8 cellular contexts compared by ENCODE assay signal in genomic region chr2:24365051-24365450, GRCh38. TPM values are rescaled to one million over a fixed set of nuclear protein-coding genes. Genes with fewer than 3 reads are reported as not detected.
DNase-seq lines count a peak whose midpoint lies in the region; ATAC-seq and TF ChIP-seq lines count a peak whose summit lies in the region.

No MANE protein-coding gene starts in this region.

- H3K4me1 ChIP-seq in PC-3 (ENCODE audit: insufficient read depth, low read length) (peaks cover 11% of the 10 kb centered on the region), skeletal muscle tissue (ENCODE audit: control insufficient read depth in 3 of 3, insufficient read depth in 3 of 3, low read length in 3 of 3) (peaks cover 14 to 18% (median 18%) of the 10 kb centered on the region in 3 donors)

- no TSS peak for BruUV-seq in PC-3 (replicated peaks; lab: Mats Ljungman, UMichigan)

- H3K4me3 ChIP-seq in PC-3 (ENCODE audit: low read length) = no peak overlapping the region
- peak overlapping the region; percentile 23 to 49 (median 33) for H3K4me3 ChIP-seq in skeletal muscle tissue (ENCODE audit: low read length in 3 of 3)

- H3K27ac ChIP-seq in PC-3 (ENCODE audit: low read length) (no peak overlapping the region), skeletal muscle tissue (ENCODE audit: low read depth, low read length) (peak overlapping the region; percentile 49)

- DNase-seq in PC-3 (peak; percentile 42), Right ventricle myocardium superior (peak; percentile 92)
- DNase-seq in activated CD4-positive, alpha-beta memory T cell treated with anti-CD3 and anti-CD28 coated beads, Interleukin-2, amount 10 ng/mL, durations not matched to agents 7 days and 5 days = no peak

- no peaks in the 10 kb centered on the region for H3K36me3 ChIP-seq in PC-3 (ENCODE audit: low read depth, low read length)
- H3K36me3 ChIP-seq in skeletal muscle tissue (ENCODE audit: control insufficient read depth in 3 of 3, insufficient read depth in 3 of 3, low read length in 3 of 3) = no peaks in the 10 kb centered on the region

- H3K27me3 Mint-ChIP-seq in activated CD4-positive, alpha-beta memory T cell treated with anti-CD3 and anti-CD28 coated beads, Interleukin-2, amount 10 ng/mL, durations not matched to agents 7 days and 5 days = peaks cover 4% of the 10 kb centered on the region

- H3K4me3 Mint-ChIP-seq in activated CD4-positive, alpha-beta memory T cell treated with anti-CD3 and anti-CD28 coated beads, Interleukin-2, amount 10 ng/mL, durations not matched to agents 7 days and 5 days = no peak overlapping the region

- TF ChIP-seq CTCF in PC-3 (conservative IDR thresholded peaks at IDR 0.05; ENCODE audit: low read depth, low read length) = no peak

- H3K4me1 Mint-ChIP-seq in activated CD4-positive, alpha-beta memory T cell treated with anti-CD3 and anti-CD28 coated beads, Interleukin-2, amount 10 ng/mL, durations not matched to agents 7 days and 5 days = peaks cover 7% of the 10 kb centered on the region

- peaks cover 3% of the 10 kb centered on the region for H3K79me2 ChIP-seq in PC-3 (ENCODE audit: low read length)

- peak; percentile 41 for ATAC-seq in GM21447 (IDR thresholded peaks at IDR 0.05; ENCODE audit: unreplicated experiment)
- ATAC-seq in PC-3 = 0 out of 2 replicates have a peak, but pooled peaks have one; percentile 8
- peak; percentile 74 for ATAC-seq in Right ventricle myocardium superior (ENCODE audit: poor library complexity)
- no peak for ATAC-seq in GM21423 (IDR thresholded peaks at IDR 0.05; ENCODE audit: unreplicated experiment)
- no peak for ATAC-seq in GM18867 (IDR thresholded peaks at IDR 0.05; ENCODE audit: unreplicated experiment)
- ATAC-seq in HG02884 (IDR thresholded peaks at IDR 0.05; ENCODE audit: unreplicated experiment) = no peak

- intact Hi-C loops in PC-3 (cut with micrococcal nuclease) (no loop called here), Right ventricle myocardium superior (cut with DNase I) (no loop called here)

- no peaks in the 10 kb centered on the region for H3K9me3 Mint-ChIP-seq in activated CD4-positive, alpha-beta memory T cell treated with anti-CD3 and anti-CD28 coated beads, Interleukin-2, amount 10 ng/mL, durations not matched to agents 7 days and 5 days

- H3K4me2 ChIP-seq in PC-3 (ENCODE audit: low read length) = peak overlapping the region; percentile 9; the same call in 1 of the 2 replicates

- no peaks in the 10 kb centered on the region for H3K9me3 ChIP-seq in PC-3 (ENCODE audit: low read length)
- H3K9me3 ChIP-seq in skeletal muscle tissue (ENCODE audit: control insufficient read depth in 3 of 3, low read length in 3 of 3) = no peaks in the 10 kb centered on the region

- no peaks in the 10 kb centered on the region for H3K36me3 Mint-ChIP-seq in activated CD4-positive, alpha-beta memory T cell treated with anti-CD3 and anti-CD28 coated beads, Interleukin-2, amount 10 ng/mL, durations not matched to agents 7 days and 5 days (ENCODE audit: low read depth)

- no peaks in the 10 kb centered on the region for H3K9me2 ChIP-seq in PC-3 (replicated peaks; ENCODE audit: low read length)

- POLR2A ChIA-PET in PC-3 (lab: Charles Lee; ENCODE audit: unreplicated experiment) = no interaction called here
- POLR2A ChIA-PET in activated CD4-positive, alpha-beta memory T cell treated with anti-CD3 and anti-CD28 coated beads, Interleukin-2, amount 10 ng/mL, durations not matched to agents 7 days and 5 days (lab: Charles Lee) = no interaction called here

- CTCF ChIA-PET in PC-3 (lab: Charles Lee) = no interaction called here
- CTCF ChIA-PET in activated CD4-positive, alpha-beta memory T cell treated with anti-CD3 and anti-CD28 coated beads, Interleukin-2, amount 10 ng/mL, durations not matched to agents 7 days and 5 days (lab: Charles Lee) = no interaction called here

- H2AFZ ChIP-seq in PC-3 (ENCODE audit: low read length) = peak overlapping the region; percentile 31; the same call in 1 of the 2 replicates

- no peak overlapping the region for H3K27ac Mint-ChIP-seq in activated CD4-positive, alpha-beta memory T cell treated with anti-CD3 and anti-CD28 coated beads, Interleukin-2, amount 10 ng/mL, durations not matched to agents 7 days and 5 days

- H3K27me3 ChIP-seq in PC-3 (ENCODE audit: low read length) (no peaks in the 10 kb centered on the region), skeletal muscle tissue (ENCODE audit: control insufficient read depth in 3 of 3, insufficient read depth in 3 of 3, low read length in 3 of 3) (no peaks in the 10 kb centered on the region)

- no peak overlapping the region for H3K9ac ChIP-seq in PC-3 (ENCODE audit: low read length)
- peak overlapping the region; percentile 26 to 57 (median 51) for H3K9ac ChIP-seq in skeletal muscle tissue (ENCODE audit: low read depth in 1 of 3, low read length in 3 of 3)

- no peaks in the 10 kb centered on the region for H4K20me1 ChIP-seq in PC-3 (ENCODE audit: low read length)

- H3F3A ChIP-seq in PC-3 (ENCODE audit: low read length, unreplicated experiment) = no peaks in the 10 kb centered on the region

RNA-seq across cellular contexts. Expression of gene ITSN2, which starts 4.7 kb away (rescaled TPM):
- total RNA-seq in PC-3 (2014; rRNA removed) (21.9 and 37.3 TPM in 2 replicates), Right ventricle myocardium superior (41.2 TPM), skeletal muscle tissue (17.2 TPM)
- total RNA-seq in activated CD4-positive, alpha-beta memory T cell treated with anti-CD3 and anti-CD28 coated beads, Interleukin-2, amount 10 ng/mL, durations not matched to agents 7 days and 5 days = 10 to 100 TPM; 75.6 to 75.7 TPM

Comparison
In these comparisons a context has a peak if more than half of its experiments do, and no peak if none do; other contexts are left out.
1. ATAC-seq: peak in GM21447 (single experiment), PC-3 (single experiment) and Right ventricle myocardium superior (single experiment); none in GM21423 (single experiment), GM18867 (single experiment) and HG02884 (single experiment).